In genomic region chr14:104798300-104799238, GRCh38 we compare ENCODE assay signal across 1 cellular context.
TF ChIP-seq lines count a peak whose summit lies in the region.

No MANE protein-coding gene starts in this region.

TF ChIP-seq in H1, 55 proteins besides CTCF, POLR2A, EP300 and RAD21:
- TF ChIP-seq TAF7 (optimal IDR thresholded peaks at IDR 0.05; ENCODE audit: borderline replicate concordance, low read depth, low read length) (no peak), ZNF274 (IDR thresholded peaks at IDR 0.05; ENCODE audit: borderline replicate concordance, extremely low read depth, low read length) (no peak), NRF1 (IDR thresholded peaks at IDR 0.05; ENCODE audit: low read depth, low read length) (no peak), MAX (IDR thresholded peaks at IDR 0.05) (no peak), KDM4A (IDR thresholded peaks at IDR 0.05; ENCODE audit: low read depth, low read length, severe bottlenecking) (no peak), JUN (IDR thresholded peaks at IDR 0.05; ENCODE audit: low read depth, low read length) (no peak), TAF1 (IDR thresholded peaks at IDR 0.05; ENCODE audit: low read depth, low read length) (no peak), CTBP2 (IDR thresholded peaks at IDR 0.05; ENCODE audit: borderline replicate concordance, insufficient read depth, insufficient read length, low read length) (no peak), KDM5A (IDR thresholded peaks at IDR 0.05; ENCODE audit: low read length) (no peak), TEAD4 (IDR thresholded peaks at IDR 0.05; ENCODE audit: low read depth, low read length) (no peak), RBBP5 (IDR thresholded peaks at IDR 0.05; ENCODE audit: borderline replicate concordance, low read depth, low read length) (no peak), CEBPB (IDR thresholded peaks at IDR 0.05; ENCODE audit: low read depth, low read length) (no peak), NANOG (IDR thresholded peaks at IDR 0.05; ENCODE audit: insufficient read depth, low read depth, low read length, poor library complexity, severe bottlenecking) (no peak)
